Comparison of ENCODE assay signal across 8 cellular contexts in the genomic region with DNA sequence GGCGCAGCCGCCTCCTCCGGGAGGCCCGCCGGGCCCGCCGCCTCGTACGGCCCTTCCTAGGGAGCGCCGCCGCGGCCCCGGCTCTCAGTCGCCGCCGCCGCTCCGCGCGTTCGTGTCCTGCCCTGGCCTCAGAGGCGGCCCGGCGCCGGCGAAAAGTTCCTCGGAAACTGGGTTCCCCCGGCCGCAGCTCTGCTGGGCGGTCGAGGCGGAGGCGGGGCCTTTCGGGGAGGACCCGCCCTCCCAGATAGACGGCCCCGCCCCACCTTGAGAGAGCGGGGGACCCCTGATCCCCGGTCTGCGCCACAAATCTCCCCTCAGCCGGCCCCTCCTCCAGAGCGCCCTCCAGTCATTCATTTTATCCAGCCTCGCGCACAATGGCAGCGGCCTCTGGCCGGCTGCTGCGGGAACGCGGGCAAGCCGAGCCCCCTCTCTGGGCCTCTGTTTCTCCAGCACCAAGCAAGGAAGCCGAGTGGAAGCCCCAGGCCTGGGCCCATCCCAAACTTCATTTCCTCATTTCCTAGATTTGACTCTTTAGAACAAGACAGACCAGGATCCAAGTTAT. TPM values are rescaled to one million over a fixed set of nuclear protein-coding genes. Genes with fewer than 3 reads are reported as not detected.
DNase-seq lines count a peak whose midpoint lies in the region; ATAC-seq and TF ChIP-seq lines count a peak whose summit lies in the region.

A gene (minus strand): TSS at position 169 of the 562 bp plus-strand sequence. CDS start 169 bp downstream, outside the sequence.

- H3K27ac Mint-ChIP-seq in WTC11 = peak within 1 kb of the TSS; percentile 100

- intact Hi-C loops in colonic mucosa (cut with DNase I) = no loop called here

- peak within 1 kb of the TSS; percentile 95 for H3K4me3 ChIP-seq in colonic mucosa

- TF ChIP-seq CTCF in WTC11 (IDR thresholded peaks at IDR 0.05) (no peak), colonic mucosa (IDR thresholded peaks at IDR 0.05) (no peak)

- H3K36me3 ChIP-seq in colonic mucosa = no peaks in the 10 kb centered on the region

- H3K9me3 ChIP-seq in colonic mucosa = no peaks in the 10 kb centered on the region

- CTCF ChIA-PET in WTC11 (lab: Charles Lee) = interaction anchor here (0.8 to 3.6 kb wide), 16 partner anchors 9 to 340 kb away, joined by 3 to 37 read pairs (median 4); no protein-coding TSS in a partner anchor

- no peaks in the 10 kb centered on the region for H3K27me3 ChIP-seq in colonic mucosa

- H3K9ac ChIP-seq in colonic mucosa (ENCODE audit: low read depth in 2 of 2, low read length in 2 of 2) = peak within 1 kb of the TSS; percentile 87 to 92

- peak within 1 kb of the TSS; percentile 69 for H3K4me3 Mint-ChIP-seq in WTC11

- peak; percentile 77 for DNase-seq in EL
- DNase-seq in HuH-7 (ENCODE audit: low spot score) = peak; percentile 77
- DNase-seq in WTC11 (ENCODE audit: low spot score) = peak; percentile 87
- peak; percentile 79 for DNase-seq in colonic mucosa
- peak; percentile 76 for DNase-seq in left lobe of liver (ENCODE audit: low spot score)
- DNase-seq in stimulated activated CD4-positive, alpha-beta T cell treated with anti-CD3 and anti-CD28 coated beads, Interleukin-4, amount 100 ng/mL, for 24 hours = peak; percentile 55
- no peak for DNase-seq in middle frontal gyrus (ENCODE audit: extremely low spot score, low spot score)

- H3K9me3 Mint-ChIP-seq in WTC11 = no peaks in the 10 kb centered on the region

- peaks cover 21% of the 10 kb centered on the region for H3K36me3 Mint-ChIP-seq in WTC11

- peaks cover 73% of the 10 kb centered on the region for H3K4me1 Mint-ChIP-seq in WTC11

- peak; percentile 30 for ATAC-seq in GM21423 (IDR thresholded peaks at IDR 0.05; ENCODE audit: unreplicated experiment)
- ATAC-seq in WTC11 = peak; percentile 49
- peak; percentile 46 for ATAC-seq in left lobe of liver

- no peaks in the 10 kb centered on the region for H3K27me3 Mint-ChIP-seq in WTC11 (ENCODE audit: low read depth)

- peak within 1 kb of the TSS; percentile 100 for H3K27ac ChIP-seq in colonic mucosa

- POLR2A ChIA-PET in WTC11 (lab: Charles Lee) = interaction anchor here (0.9 to 4.8 kb wide), 19 partner anchors 9 to 137 kb away, joined by 3 to 137 read pairs (median 6); no protein-coding TSS in a partner anchor

- peaks cover 32% of the 10 kb centered on the region for H3K4me1 ChIP-seq in colonic mucosa

TF ChIP-seq in WTC11, 78 proteins besides CTCF, POLR2A, EP300 and RAD21:
- TF ChIP-seq ZNF138 (CRISPR knock-in tag; conservative IDR thresholded peaks at IDR 0.05) (no peak), ZNF121 (CRISPR knock-in tag; IDR thresholded peaks at IDR 0.05) (no peak), MYBL2 (CRISPR knock-in tag; IDR thresholded peaks at IDR 0.05) (no peak), NFYB (CRISPR knock-in tag; conservative IDR thresholded peaks at IDR 0.05; ENCODE audit: low read depth) (no peak), NR3C1 (CRISPR knock-in tag; conservative IDR thresholded peaks at IDR 0.05; ENCODE audit: low read depth) (no peak), ESRRA (CRISPR knock-in tag; IDR thresholded peaks at IDR 0.05; ENCODE audit: borderline replicate concordance) (peak; percentile 64; the same call in 1 of the 2 replicates), SP1 (CRISPR knock-in tag; conservative IDR thresholded peaks at IDR 0.05) (0 out of 2 replicates have a peak, but pooled peaks have one; percentile 5), ZNF416 (CRISPR knock-in tag; IDR thresholded peaks at IDR 0.05) (0 out of 2 replicates have a peak, but pooled peaks have one; percentile 7), TEAD1 (CRISPR knock-in tag; IDR thresholded peaks at IDR 0.05) (no peak), CREM (CRISPR knock-in tag; IDR thresholded peaks at IDR 0.05) (no peak; the same call in 1 of the 2 replicates), TEAD4 (CRISPR knock-in tag; IDR thresholded peaks at IDR 0.05) (no peak)
- TF ChIP-seq, protein P1, sequence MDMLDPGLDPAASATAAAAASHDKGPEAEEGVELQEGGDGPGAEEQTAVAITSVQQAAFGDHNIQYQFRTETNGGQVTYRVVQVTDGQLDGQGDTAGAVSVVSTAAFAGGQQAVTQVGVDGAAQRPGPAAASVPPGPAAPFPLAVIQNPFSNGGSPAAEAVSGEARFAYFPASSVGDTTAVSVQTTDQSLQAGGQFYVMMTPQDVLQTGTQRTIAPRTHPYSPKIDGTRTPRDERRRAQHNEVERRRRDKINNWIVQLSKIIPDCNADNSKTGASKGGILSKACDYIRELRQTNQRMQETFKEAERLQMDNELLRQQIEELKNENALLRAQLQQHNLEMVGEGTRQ (CRISPR knock-in tag; IDR thresholded peaks at IDR 0.05) = no peak
- TF ChIP-seq, protein P2, sequence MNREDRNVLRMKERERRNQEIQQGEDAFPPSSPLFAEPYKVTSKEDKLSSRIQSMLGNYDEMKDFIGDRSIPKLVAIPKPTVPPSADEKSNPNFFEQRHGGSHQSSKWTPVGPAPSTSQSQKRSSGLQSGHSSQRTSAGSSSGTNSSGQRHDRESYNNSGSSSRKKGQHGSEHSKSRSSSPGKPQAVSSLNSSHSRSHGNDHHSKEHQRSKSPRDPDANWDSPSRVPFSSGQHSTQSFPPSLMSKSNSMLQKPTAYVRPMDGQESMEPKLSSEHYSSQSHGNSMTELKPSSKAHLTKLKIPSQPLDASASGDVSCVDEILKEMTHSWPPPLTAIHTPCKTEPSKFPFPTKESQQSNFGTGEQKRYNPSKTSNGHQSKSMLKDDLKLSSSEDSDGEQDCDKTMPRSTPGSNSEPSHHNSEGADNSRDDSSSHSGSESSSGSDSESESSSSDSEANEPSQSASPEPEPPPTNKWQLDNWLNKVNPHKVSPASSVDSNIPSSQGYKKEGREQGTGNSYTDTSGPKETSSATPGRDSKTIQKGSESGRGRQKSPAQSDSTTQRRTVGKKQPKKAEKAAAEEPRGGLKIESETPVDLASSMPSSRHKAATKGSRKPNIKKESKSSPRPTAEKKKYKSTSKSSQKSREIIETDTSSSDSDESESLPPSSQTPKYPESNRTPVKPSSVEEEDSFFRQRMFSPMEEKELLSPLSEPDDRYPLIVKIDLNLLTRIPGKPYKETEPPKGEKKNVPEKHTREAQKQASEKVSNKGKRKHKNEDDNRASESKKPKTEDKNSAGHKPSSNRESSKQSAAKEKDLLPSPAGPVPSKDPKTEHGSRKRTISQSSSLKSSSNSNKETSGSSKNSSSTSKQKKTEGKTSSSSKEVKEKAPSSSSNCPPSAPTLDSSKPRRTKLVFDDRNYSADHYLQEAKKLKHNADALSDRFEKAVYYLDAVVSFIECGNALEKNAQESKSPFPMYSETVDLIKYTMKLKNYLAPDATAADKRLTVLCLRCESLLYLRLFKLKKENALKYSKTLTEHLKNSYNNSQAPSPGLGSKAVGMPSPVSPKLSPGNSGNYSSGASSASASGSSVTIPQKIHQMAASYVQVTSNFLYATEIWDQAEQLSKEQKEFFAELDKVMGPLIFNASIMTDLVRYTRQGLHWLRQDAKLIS (CRISPR knock-in tag; IDR thresholded peaks at IDR 0.05; ENCODE audit: borderline replicate concordance) = no peak
- TF ChIP-seq, protein P3, sequence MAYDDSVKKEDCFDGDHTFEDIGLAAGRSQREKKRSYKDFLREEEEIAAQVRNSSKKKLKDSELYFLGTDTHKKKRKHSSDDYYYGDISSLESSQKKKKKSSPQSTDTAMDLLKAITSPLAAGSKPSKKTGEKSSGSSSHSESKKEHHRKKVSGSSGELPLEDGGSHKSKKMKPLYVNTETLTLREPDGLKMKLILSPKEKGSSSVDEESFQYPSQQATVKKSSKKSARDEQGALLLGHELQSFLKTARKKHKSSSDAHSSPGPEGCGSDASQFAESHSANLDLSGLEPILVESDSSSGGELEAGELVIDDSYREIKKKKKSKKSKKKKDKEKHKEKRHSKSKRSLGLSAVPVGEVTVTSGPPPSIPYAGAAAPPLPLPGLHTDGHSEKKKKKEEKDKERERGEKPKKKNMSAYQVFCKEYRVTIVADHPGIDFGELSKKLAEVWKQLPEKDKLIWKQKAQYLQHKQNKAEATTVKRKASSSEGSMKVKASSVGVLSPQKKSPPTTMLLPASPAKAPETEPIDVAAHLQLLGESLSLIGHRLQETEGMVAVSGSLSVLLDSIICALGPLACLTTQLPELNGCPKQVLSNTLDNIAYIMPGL (CRISPR knock-in tag; IDR thresholded peaks at IDR 0.05) = peak; percentile 29; the same call in 1 of the 2 replicates
- TF ChIP-seq, protein P4, sequence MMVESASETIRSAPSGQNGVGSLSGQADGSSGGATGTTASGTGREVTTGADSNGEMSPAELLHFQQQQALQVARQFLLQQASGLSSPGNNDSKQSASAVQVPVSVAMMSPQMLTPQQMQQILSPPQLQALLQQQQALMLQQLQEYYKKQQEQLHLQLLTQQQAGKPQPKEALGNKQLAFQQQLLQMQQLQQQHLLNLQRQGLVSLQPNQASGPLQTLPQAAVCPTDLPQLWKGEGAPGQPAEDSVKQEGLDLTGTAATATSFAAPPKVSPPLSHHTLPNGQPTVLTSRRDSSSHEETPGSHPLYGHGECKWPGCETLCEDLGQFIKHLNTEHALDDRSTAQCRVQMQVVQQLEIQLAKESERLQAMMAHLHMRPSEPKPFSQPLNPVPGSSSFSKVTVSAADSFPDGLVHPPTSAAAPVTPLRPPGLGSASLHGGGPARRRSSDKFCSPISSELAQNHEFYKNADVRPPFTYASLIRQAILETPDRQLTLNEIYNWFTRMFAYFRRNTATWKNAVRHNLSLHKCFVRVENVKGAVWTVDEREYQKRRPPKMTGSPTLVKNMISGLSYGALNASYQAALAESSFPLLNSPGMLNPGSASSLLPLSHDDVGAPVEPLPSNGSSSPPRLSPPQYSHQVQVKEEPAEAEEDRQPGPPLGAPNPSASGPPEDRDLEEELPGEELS (CRISPR knock-in tag; IDR thresholded peaks at IDR 0.05) = no peak
- TF ChIP-seq, protein P5, sequence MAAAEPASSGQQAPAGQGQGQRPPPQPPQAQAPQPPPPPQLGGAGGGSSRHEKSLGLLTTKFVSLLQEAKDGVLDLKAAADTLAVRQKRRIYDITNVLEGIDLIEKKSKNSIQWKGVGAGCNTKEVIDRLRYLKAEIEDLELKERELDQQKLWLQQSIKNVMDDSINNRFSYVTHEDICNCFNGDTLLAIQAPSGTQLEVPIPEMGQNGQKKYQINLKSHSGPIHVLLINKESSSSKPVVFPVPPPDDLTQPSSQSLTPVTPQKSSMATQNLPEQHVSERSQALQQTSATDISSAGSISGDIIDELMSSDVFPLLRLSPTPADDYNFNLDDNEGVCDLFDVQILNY (CRISPR knock-in tag; IDR thresholded peaks at IDR 0.05) = 0 out of 2 replicates have a peak, but pooled peaks have one; percentile 23

RNA-seq across cellular contexts. Expression of the gene that starts here (rescaled TPM):
- total RNA-seq in WTC11 (2021) (72.3 to 93.7 TPM (median 76.7 TPM) in 3 replicates), colonic mucosa (100 to 1,000 TPM; 170 to 174 TPM), left lobe of liver (220 TPM)
